Comparison of ENCODE assay signal across 8 cellular contexts in the genomic region with DNA sequence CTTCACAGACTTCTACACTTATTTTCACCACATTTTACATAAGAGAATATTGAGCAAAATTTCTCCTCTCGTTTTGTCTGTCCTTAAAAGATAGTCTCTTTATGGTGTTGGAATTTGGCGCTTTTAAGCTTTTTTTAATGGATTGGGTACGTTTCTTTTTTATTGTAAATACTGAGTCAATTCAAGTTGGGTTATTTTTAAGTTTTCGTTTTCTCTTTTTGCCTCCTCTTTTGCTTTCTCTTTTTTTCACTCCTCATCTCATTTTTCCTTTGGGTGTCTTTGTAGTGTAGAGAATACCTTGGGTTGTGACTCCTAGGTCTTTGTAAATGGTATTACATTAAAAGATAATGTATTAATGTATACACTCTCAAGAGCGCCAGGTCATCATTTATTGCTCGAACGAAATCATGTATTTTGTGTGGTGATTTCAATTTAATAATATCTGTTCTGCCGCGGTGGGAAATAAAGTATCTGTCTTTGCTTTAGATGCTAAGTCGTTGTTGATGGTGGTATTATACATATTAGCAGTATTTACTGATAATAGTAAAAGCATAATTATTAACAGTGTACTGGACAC. TPM values are rescaled to one million over a fixed set of nuclear protein-coding genes. Genes with fewer than 3 reads are reported as not detected.
DNase-seq lines count a peak whose midpoint lies in the region; ATAC-seq and TF ChIP-seq lines count a peak whose summit lies in the region.

No MANE protein-coding gene starts in this region.

- intact Hi-C loops in lower leg skin (cut with DNase I; ENCODE audit: low total_unique reads) (no loop called here), tibial artery (cut with DNase I; ENCODE audit: low total_unique reads) (no loop called here)

- peak; percentile 64 for DNase-seq in DMS79 treated with DMSO at 0.1 percent for 48 hours (lab: John Stamatoyannopoulos, UW)
- no peak for DNase-seq in DMS79 (lab: John Stamatoyannopoulos, UW)
- DNase-seq in brain microvascular endothelial cell, result no peak
- no peak for DNase-seq in lower leg skin (ENCODE audit: low spot score in 2 of 2)
- no peak for DNase-seq in tibial artery
- no peak for DNase-seq in D341Med (ENCODE audit: low spot score)

- H3K36me3 ChIP-seq in brain microvascular endothelial cell (replicated peaks) (peaks cover 7% of the 10 kb centered on the region), tibial artery (peaks cover 0 to 4% (median 0%) of the 10 kb centered on the region in 3 donors)

- H3K4me1 ChIP-seq in tibial artery, result peaks cover 0 to 26% (median 14%) of the 10 kb centered on the region in 4 donors

- no peak overlapping the region for H3K27ac ChIP-seq in brain microvascular endothelial cell
- peak overlapping the region; percentile 83 to 89 for H3K27ac ChIP-seq in tibial artery

- TF ChIP-seq POLR2A in lower leg skin (IDR thresholded peaks at IDR 0.05), result no peak

- WGBS in lower leg skin, 2 donors, result 10 to 12% methylated on average over 10 of the region's 10 CpGs

- no peak for TF ChIP-seq CTCF in brain microvascular endothelial cell (IDR thresholded peaks at IDR 0.05; ENCODE audit: low read depth, low read length, missing control alignments)
- no peak for TF ChIP-seq CTCF in lower leg skin (IDR thresholded peaks at IDR 0.05)
- no peak for TF ChIP-seq CTCF in tibial artery (IDR thresholded peaks at IDR 0.05)

- no peaks in the 10 kb centered on the region for H3K27me3 ChIP-seq in brain microvascular endothelial cell (replicated peaks)
- no peaks in the 10 kb centered on the region for H3K27me3 ChIP-seq in tibial artery

- H3K4me3 ChIP-seq in brain microvascular endothelial cell (ENCODE audit: low read depth, low read length), result peak overlapping the region; percentile 83
- H3K4me3 ChIP-seq in lower leg skin (ENCODE audit: low read depth, poor library complexity, severe bottlenecking), result peak overlapping the region; percentile 93
- peak overlapping the region; percentile 93 to 96 for H3K4me3 ChIP-seq in tibial artery

- ATAC-seq in GM18519 (IDR thresholded peaks at IDR 0.05; ENCODE audit: low FRiP score, unreplicated experiment), result no peak
- ATAC-seq in HG03045 (IDR thresholded peaks at IDR 0.05; ENCODE audit: unreplicated experiment), result no peak

- in situ Hi-C loops in brain microvascular endothelial cell (cut with HindIII; ENCODE audit: low pct_ligation_motif_present, low sequenced_read_pairs), result no loop called here

- H3K9me3 ChIP-seq in tibial artery, result no peaks in the 10 kb centered on the region

RNA-seq across cellular contexts. Expression of gene TMX1, which starts 0.8 kb away (rescaled TPM):
- 10 to 100 TPM; 11.4 to 25.8 (median 17.7) TPM for total RNA-seq in lower leg skin
